ENCODE assay signal across 9 cellular contexts in the genomic region with DNA sequence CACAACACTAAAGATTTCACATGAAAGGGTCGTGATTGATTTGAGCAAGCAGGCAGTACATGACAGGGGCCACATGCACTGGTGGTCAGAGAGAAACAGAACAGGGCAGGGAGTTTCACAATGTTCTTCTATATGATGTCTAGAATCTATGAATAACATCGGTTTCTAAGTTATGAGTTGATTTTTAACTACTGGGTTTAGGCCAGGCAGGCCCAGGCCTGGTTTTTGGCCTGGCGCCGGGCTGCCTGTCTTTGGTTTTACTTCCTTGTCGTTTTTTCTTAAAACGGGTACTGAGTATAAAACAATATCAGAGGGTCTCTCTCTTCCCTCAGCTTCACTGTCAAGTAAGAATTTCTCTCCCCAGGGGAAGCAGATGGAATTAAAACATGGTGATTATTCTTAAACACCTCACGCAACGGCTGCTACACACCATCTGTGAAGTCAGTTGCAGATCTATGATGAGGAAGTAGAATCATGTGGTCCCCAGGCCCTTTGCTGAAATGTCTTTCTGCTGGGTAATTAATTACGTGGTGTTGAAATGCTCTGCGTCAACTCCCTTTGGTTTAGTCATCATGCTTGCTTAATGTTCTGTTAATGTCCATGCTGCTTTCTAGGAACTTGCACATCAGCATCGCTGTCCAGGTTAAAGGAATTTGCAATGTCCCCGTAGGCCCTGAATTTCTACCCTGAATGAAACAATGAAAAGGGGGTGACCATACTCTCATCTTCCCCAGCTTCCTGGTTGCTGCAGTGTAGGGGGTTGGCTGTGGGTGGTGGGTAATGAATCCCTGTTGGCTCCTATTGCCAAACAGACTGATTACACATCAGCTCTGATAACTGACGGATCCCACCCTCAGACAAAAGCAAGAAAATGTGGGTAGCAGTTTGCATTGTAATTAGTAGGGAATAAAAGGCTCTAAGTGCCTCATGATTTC.
DNase-seq lines count a peak whose midpoint lies in the region; ATAC-seq and TF ChIP-seq lines count a peak whose summit lies in the region.
"Had no signal": no experiment of that assay in that cellular context is flagged by ENCODE, and none has a peak within 500 bp of the region (broad histone marks: within the 10 kb centered on the region; RNA-seq: fewer than 3 reads in every experiment).

No MANE protein-coding gene starts in this region.

- H3K9me3 ChIP-seq in H9 (ENCODE audit: control insufficient read depth, low read depth, low read length) (no peaks in the 10 kb centered on the region), endodermal cell (ENCODE audit: control insufficient read depth, low read length) (peaks cover 30% of the 10 kb centered on the region), osteoblast (ENCODE audit: low read depth, low read length) (no peaks in the 10 kb centered on the region)

- no peak for ATAC-seq in activated CD8-positive, alpha-beta memory T cell treated with anti-CD3 and anti-CD28 coated beads, Interleukin-2, amount 10 ng/mL, durations not matched to agents 7 days and 5 days
- no peak for ATAC-seq in HG02884 (IDR thresholded peaks at IDR 0.05; ENCODE audit: unreplicated experiment)
- ATAC-seq: HCT116 had no signal

- H3K36me3 ChIP-seq in endodermal cell (ENCODE audit: control insufficient read depth, insufficient read depth, low read length) (no peaks in the 10 kb centered on the region), osteoblast (ENCODE audit: insufficient read depth, low read length) (no peaks in the 10 kb centered on the region)

- H3K27ac Mint-ChIP-seq in H9 (no peak overlapping the region), endodermal cell (no peak overlapping the region)
- H3K27ac Mint-ChIP-seq in activated CD8-positive, alpha-beta memory T cell treated with anti-CD3 and anti-CD28 coated beads, Interleukin-2, amount 10 ng/mL, durations not matched to agents 7 days and 5 days = no peak overlapping the region

- H3K4me3 ChIP-seq in endodermal cell (ENCODE audit: low read length) (no peak overlapping the region), osteoblast (ENCODE audit: insufficient read depth, low read length) (no peak overlapping the region)

- H3K4me2 ChIP-seq in H9 (ENCODE audit: insufficient read depth, insufficient read length, low read length) (no peak overlapping the region), osteoblast (ENCODE audit: insufficient read depth, low read length) (peak overlapping the region; percentile 23)

- H3K27ac ChIP-seq in H9 (ENCODE audit: insufficient read length, low read depth, low read length) (no peak overlapping the region), endodermal cell (ENCODE audit: low read depth, low read length) (peak overlapping the region; percentile 72), osteoblast (ENCODE audit: low read depth, low read length) (peak overlapping the region; percentile 17)

- H3K9ac ChIP-seq in H9 (ENCODE audit: extremely low read depth, insufficient read length, low read length) (no peak overlapping the region), endodermal cell (ENCODE audit: extremely low read depth, low read length, poor library complexity, severe bottlenecking) (no peak overlapping the region)

- H3K9me3 Mint-ChIP-seq in H9 = peaks cover 21 to 23% of the 10 kb centered on the region in 2 experiments
- peaks cover 30% of the 10 kb centered on the region for H3K9me3 Mint-ChIP-seq in endodermal cell
- peaks cover 2% of the 10 kb centered on the region for H3K9me3 Mint-ChIP-seq in activated CD8-positive, alpha-beta memory T cell treated with anti-CD3 and anti-CD28 coated beads, Interleukin-2, amount 10 ng/mL, durations not matched to agents 7 days and 5 days (ENCODE audit: low read depth)

- H2BK5ac ChIP-seq in H9 (ENCODE audit: insufficient read length, low read length) = no peak overlapping the region

- no peak overlapping the region for H2BK120ac ChIP-seq in H9 (ENCODE audit: low read depth, low read length, poor library complexity, severe bottlenecking)

- no peaks in the 10 kb centered on the region for H3K27me3 ChIP-seq in H9 (ENCODE audit: insufficient read depth, low read length)
- H3K27me3 ChIP-seq in endodermal cell (ENCODE audit: control insufficient read depth, insufficient read depth, low read length, poor library complexity, severe bottlenecking) = no peaks in the 10 kb centered on the region
- peaks cover 21% of the 10 kb centered on the region for H3K27me3 ChIP-seq in osteoblast (ENCODE audit: insufficient read depth, low read length)

- H4K8ac ChIP-seq in H9 (replicated peaks; ENCODE audit: insufficient read length, low read depth, low read length) = no peak overlapping the region

- H3K4me1 Mint-ChIP-seq in H9 = peaks cover 22 to 23% of the 10 kb centered on the region in 2 experiments
- peaks cover 17% of the 10 kb centered on the region for H3K4me1 Mint-ChIP-seq in endodermal cell
- peaks cover 9% of the 10 kb centered on the region for H3K4me1 Mint-ChIP-seq in activated CD8-positive, alpha-beta memory T cell treated with anti-CD3 and anti-CD28 coated beads, Interleukin-2, amount 10 ng/mL, durations not matched to agents 7 days and 5 days

- H3K56ac ChIP-seq in H9 (ENCODE audit: insufficient read length, low read depth, low read length) = no peak overlapping the region

- no peak overlapping the region for H4K5ac ChIP-seq in H9 (ENCODE audit: insufficient read length, low read depth, low read length)

- H3K14ac ChIP-seq in H9 (ENCODE audit: insufficient read depth, low read length) = no peak overlapping the region

- H3K23ac ChIP-seq in H9 (ENCODE audit: insufficient read length, low read depth, low read length) = no peak overlapping the region

- H3K27me3 Mint-ChIP-seq in H9 (ENCODE audit: low read depth) (peaks cover 1% of the 10 kb centered on the region; the same call in 1 of the 2 replicates), endodermal cell (ENCODE audit: insufficient read depth) (peaks cover 5% of the 10 kb centered on the region)
- H3K27me3 Mint-ChIP-seq in activated CD8-positive, alpha-beta memory T cell treated with anti-CD3 and anti-CD28 coated beads, Interleukin-2, amount 10 ng/mL, durations not matched to agents 7 days and 5 days = no peaks in the 10 kb centered on the region

- H2BK15ac ChIP-seq in H9 (ENCODE audit: low read depth, low read length) = no peak overlapping the region

- no peak overlapping the region for H2BK20ac ChIP-seq in H9 (ENCODE audit: low read depth, low read length, poor library complexity, severe bottlenecking)

- no CpG with 5 or more reads among the region's 13 CpGs for WGBS in H9 (ENCODE audit: extremely low coverage, insufficient read length, low lambda C conversion rate)
- WGBS in endodermal cell (ENCODE audit: insufficient coverage in 1 of 2, insufficient read length in 1 of 2), 2 experiments = 93 to 94% methylated on average over 9 to 13 of the region's 13 CpGs

- H2BK12ac ChIP-seq in H9 (ENCODE audit: insufficient read length, low read depth, low read length) = no peak overlapping the region

- H3K23me2 ChIP-seq in H9 (ENCODE audit: insufficient read length, low read depth, low read length, poor library complexity, severe bottlenecking) = no peaks in the 10 kb centered on the region

- H3K79me1 ChIP-seq in H9 (ENCODE audit: insufficient read depth, low read depth, low read length, poor library complexity, severe bottlenecking) = no peaks in the 10 kb centered on the region

- H3T11ph ChIP-seq in H9 (ENCODE audit: low read length) = no peak overlapping the region

- H3K18ac ChIP-seq in H9 (ENCODE audit: insufficient read length, low read depth, low read length) = no peak overlapping the region

- H3K4me3 Mint-ChIP-seq in H9 (no peak overlapping the region), endodermal cell (no peak overlapping the region)
- H3K4me3 Mint-ChIP-seq in activated CD8-positive, alpha-beta memory T cell treated with anti-CD3 and anti-CD28 coated beads, Interleukin-2, amount 10 ng/mL, durations not matched to agents 7 days and 5 days = no peak overlapping the region

- peak; percentile 54 for DNase-seq in COLO668 (lab: John Stamatoyannopoulos, UW; ENCODE audit: unreplicated experiment)
- DNase-seq in H9 = no peak
- DNase-seq in NCI-H446 treated with DMSO at 0.1 percent for 48 hours (lab: John Stamatoyannopoulos, UW) = peak; percentile 48
- no peak for DNase-seq in endodermal cell
- DNase-seq in osteoblast (ENCODE audit: insufficient read length, low spot score, missing footprints) = no peak
- no peak for DNase-seq in activated CD8-positive, alpha-beta memory T cell treated with anti-CD3 and anti-CD28 coated beads, Interleukin-2, amount 10 ng/mL, durations not matched to agents 7 days and 5 days
- DNase-seq in GM10266 (ENCODE audit: extremely low spot score) = no peak

- no peak overlapping the region for H3K4ac ChIP-seq in H9 (ENCODE audit: low read depth, low read length)

- H3K79me2 ChIP-seq in H9 (ENCODE audit: insufficient read depth, low read length) = no peaks in the 10 kb centered on the region
- no peaks in the 10 kb centered on the region for H3K79me2 ChIP-seq in osteoblast (ENCODE audit: insufficient read depth, low read length)

- H4K20me1 ChIP-seq in H9 (ENCODE audit: control insufficient read depth, insufficient read depth, insufficient read length) (no peaks in the 10 kb centered on the region), osteoblast (ENCODE audit: insufficient read depth, low read length) (no peaks in the 10 kb centered on the region)

- H3K36me3 Mint-ChIP-seq in H9 (ENCODE audit: insufficient read depth in 1 of 3, low read depth in 3 of 3) = peaks cover 4 to 14% (median 10%) of the 10 kb centered on the region in 3 experiments; a peak in 6 of 7 replicates
- peaks cover 8% of the 10 kb centered on the region for H3K36me3 Mint-ChIP-seq in endodermal cell (ENCODE audit: low read depth)
- H3K36me3 Mint-ChIP-seq in activated CD8-positive, alpha-beta memory T cell treated with anti-CD3 and anti-CD28 coated beads, Interleukin-2, amount 10 ng/mL, durations not matched to agents 7 days and 5 days = peaks cover 1% of the 10 kb centered on the region

- CTCF ChIA-PET in activated CD8-positive, alpha-beta memory T cell treated with anti-CD3 and anti-CD28 coated beads, Interleukin-2, amount 10 ng/mL, durations not matched to agents 7 days and 5 days (lab: Charles Lee) = no interaction called here

- H3K4me1 ChIP-seq in H9 (ENCODE audit: insufficient read depth, low read length) = peaks cover 3% of the 10 kb centered on the region; the same call in 1 of the 2 replicates
- no peaks in the 10 kb centered on the region for H3K4me1 ChIP-seq in endodermal cell (ENCODE audit: control insufficient read depth, insufficient read depth, low read length)
- H3K4me1 ChIP-seq in osteoblast (ENCODE audit: insufficient read depth, low read length) = peaks cover 10% of the 10 kb centered on the region

- peak overlapping the region; percentile 22 for H2AFZ ChIP-seq in H9 (ENCODE audit: low read length)
- no peak overlapping the region for H2AFZ ChIP-seq in osteoblast (ENCODE audit: low read length)

- no peak for TF ChIP-seq CTCF in H9 (conservative IDR thresholded peaks at IDR 0.05)
- TF ChIP-seq CTCF in endodermal cell (conservative IDR thresholded peaks at IDR 0.05) = no peak
- TF ChIP-seq CTCF in osteoblast (IDR thresholded peaks at IDR 0.05; ENCODE audit: extremely low read depth, low read depth, low read length) = no peak
- TF ChIP-seq CTCF in GM10266 (IDR thresholded peaks at IDR 0.05; ENCODE audit: control insufficient read depth, insufficient read depth, low read depth, missing control alignments) = no peak

- no peak overlapping the region for H2AK5ac ChIP-seq in H9 (ENCODE audit: insufficient read length, low read length)

- H4K91ac ChIP-seq in H9 (ENCODE audit: insufficient read length, low read depth, low read length) = no peak overlapping the region

Comparison
In these comparisons a context has a peak if more than half of its experiments do, and no peak if none do; other contexts are left out.
1. DNase-seq: peak in COLO668 (single experiment) and NCI-H446 treated with DMSO at 0.1 percent for 48 hours (single experiment); none in H9 (single experiment), endodermal cell (single experiment), osteoblast (single experiment), activated CD8-positive, alpha-beta memory T cell treated with anti-CD3 and anti-CD28 coated beads, Interleukin-2, amount 10 ng/mL, durations not matched to agents 7 days and 5 days (single experiment) and GM10266 (single experiment).